8 cellular contexts compared by ENCODE assay signal in the genomic region with DNA sequence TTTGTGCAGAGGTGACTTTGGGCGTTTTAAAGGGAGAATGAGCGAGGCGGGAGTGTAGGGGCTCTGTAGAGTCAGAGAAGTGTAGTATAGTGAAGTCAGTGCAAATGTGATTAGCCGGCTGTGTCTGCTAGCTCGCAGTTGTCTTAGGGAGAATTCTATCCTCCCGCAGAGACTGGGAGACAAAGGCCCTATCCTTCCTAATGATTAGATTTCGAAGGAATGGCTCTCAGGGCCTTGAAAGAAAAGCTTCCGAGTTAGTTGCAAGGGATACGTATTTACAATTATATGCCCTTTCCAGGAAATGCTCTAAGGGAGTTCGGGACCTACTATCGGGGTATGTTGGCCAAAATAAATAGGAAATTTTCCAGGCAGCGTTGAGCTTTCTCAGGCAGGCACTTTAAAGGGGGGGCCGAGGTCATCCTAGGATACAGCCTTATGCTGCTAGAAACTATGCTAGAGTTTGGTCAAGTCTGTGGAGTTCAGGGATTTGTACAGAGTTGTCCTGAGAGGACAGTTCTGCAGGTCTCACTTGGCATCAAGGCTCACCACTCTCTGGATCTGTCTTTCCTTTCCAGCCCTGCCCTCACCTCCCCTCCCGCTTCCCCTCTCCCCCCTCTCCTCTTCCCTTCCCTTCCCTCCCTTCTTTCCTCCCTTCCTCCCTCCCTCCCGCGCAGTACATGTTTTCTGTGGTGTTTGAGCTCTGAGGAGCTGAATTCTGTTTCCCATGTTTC. TPM values are rescaled to one million over a fixed set of nuclear protein-coding genes. Genes with fewer than 3 reads are reported as not detected.
DNase-seq lines count a peak whose midpoint lies in the region; ATAC-seq and TF ChIP-seq lines count a peak whose summit lies in the region.

No MANE protein-coding gene starts in this region.

- H3K4me1 Mint-ChIP-seq in activated T-cell treated with anti-CD3 and anti-CD28 coated beads, Interleukin-2, amount 50 U/mL, for 72 hours (ENCODE audit: low read depth): peaks cover 58% of the 10 kb centered on the region

- peak overlapping the region; percentile 96 to 100 for H3K4me3 Mint-ChIP-seq in activated T-cell treated with anti-CD3 and anti-CD28 coated beads, Interleukin-2, amount 50 U/mL, for 72 hours

- peak overlapping the region; percentile 91 for H3K4me2 ChIP-seq in PC-9

- peaks cover 25% of the 10 kb centered on the region for H4K20me1 ChIP-seq in PC-9 (ENCODE audit: insufficient read depth)

- 2 to 5% methylated on average over 14 to 16 of the region's 16 CpGs for WGBS in ectodermal cell, 2 experiments

- BruUV-seq in PC-9 (replicated peaks; lab: Mats Ljungman, UMichigan): no TSS peak

- intact Hi-C loops in PC-9 (cut with micrococcal nuclease; ENCODE audit: unreplicated experiment): loop anchor here (2.0 kb wide), 1 partner anchor 44 kb away; no protein-coding TSS in a partner anchor

- POLR2A ChIA-PET in PC-9 (lab: Charles Lee; ENCODE audit: unreplicated experiment): interaction anchor here (0.6 to 1.2 kb wide), 3 partner anchors 21 to 942 kb away, joined by 3 to 4 read pairs (median 4); partner anchors contain the start of gene C7orf25

- H3K9me3 ChIP-seq in PC-9 (ENCODE audit: insufficient read depth, low read depth) (no peaks in the 10 kb centered on the region), ectodermal cell (ENCODE audit: control insufficient read depth, low read length) (no peaks in the 10 kb centered on the region), mucosa of rectum (ENCODE audit: control insufficient read depth in 2 of 2, low read length in 2 of 2) (no peaks in the 10 kb centered on the region)

- H3K27ac Mint-ChIP-seq in activated T-cell treated with anti-CD3 and anti-CD28 coated beads, Interleukin-2, amount 50 U/mL, for 72 hours: peak overlapping the region; percentile 97

- CTCF ChIA-PET in PC-9 (lab: Charles Lee): interaction anchor here (0.5 to 1.1 kb wide), 3 partner anchors 8 to 46 kb away, joined by 3 to 15 read pairs (median 3); no protein-coding TSS in a partner anchor

- H3K27me3 Mint-ChIP-seq in activated T-cell treated with anti-CD3 and anti-CD28 coated beads, Interleukin-2, amount 50 U/mL, for 72 hours (ENCODE audit: low read depth): no peaks in the 10 kb centered on the region

- DNase-seq in activated T-cell treated with anti-CD3 and anti-CD28 coated beads, Interleukin-2, amount 50 U/mL, for 72 hours: no peak
- no peak for DNase-seq in activated T-cell treated with anti-CD3 and anti-CD28 coated beads, Interleukin-2, amount 50 U/mL, for 1 hour
- DNase-seq in PC-9 (no peak), NCI-H1694 treated with DMSO at 0.1 percent for 48 hours (lab: John Stamatoyannopoulos, UW) (no peak), GM19240 (ENCODE audit: insufficient read length, low spot score) (no peak), mesenteric fat pad (ENCODE audit: low spot score) (no peak)

- H3K4me3 ChIP-seq in PC-9 (peak overlapping the region; percentile 81), ectodermal cell (ENCODE audit: insufficient read depth, low read depth, low read length) (peak overlapping the region; percentile 80), mucosa of rectum (ENCODE audit: low read length in 2 of 2) (peak overlapping the region; percentile 96 to 99)

- H3K36me3 ChIP-seq in PC-9 (ENCODE audit: low read depth) (peaks cover 17% of the 10 kb centered on the region), ectodermal cell (ENCODE audit: control insufficient read depth, insufficient read depth, low read length) (peaks cover 12% of the 10 kb centered on the region), mucosa of rectum (ENCODE audit: control insufficient read depth in 2 of 2, insufficient read depth in 2 of 2, low read length in 2 of 2) (peaks cover 22 to 25% of the 10 kb centered on the region in 2 donors)

- no peaks in the 10 kb centered on the region for H3K9me3 Mint-ChIP-seq in activated T-cell treated with anti-CD3 and anti-CD28 coated beads, Interleukin-2, amount 50 U/mL, for 72 hours

- H3F3A ChIP-seq in PC-9 (ENCODE audit: insufficient read depth, low read depth): no peaks in the 10 kb centered on the region

- H2AFZ ChIP-seq in PC-9: peak overlapping the region; percentile 98

- TF ChIP-seq CTCF in PC-9 (conservative IDR thresholded peaks at IDR 0.05): no peak

- H3K27ac ChIP-seq in PC-9 (peak overlapping the region; percentile 63), ectodermal cell (ENCODE audit: insufficient read depth, low read depth, low read length, poor library complexity, severe bottlenecking) (no peak overlapping the region), mucosa of rectum (ENCODE audit: low read depth in 2 of 2, low read length in 2 of 2) (peak overlapping the region in 1 of 2 donors; percentile 69)

- no peaks in the 10 kb centered on the region for H3K27me3 ChIP-seq in PC-9 (ENCODE audit: insufficient read depth, low read depth)
- no peaks in the 10 kb centered on the region for H3K27me3 ChIP-seq in ectodermal cell (ENCODE audit: control insufficient read depth, insufficient read depth, low read length, poor library complexity, severe bottlenecking)
- no peaks in the 10 kb centered on the region for H3K27me3 ChIP-seq in mucosa of rectum (ENCODE audit: control insufficient read depth in 2 of 2, insufficient read depth in 2 of 2, low read length in 2 of 2)

- peak overlapping the region; percentile 77 to 79 for H3K9ac ChIP-seq in mucosa of rectum (ENCODE audit: low read depth in 1 of 2, low read length in 2 of 2)

- ATAC-seq in activated T-cell treated with anti-CD3 and anti-CD28 coated beads, Interleukin-2, amount 50 U/mL, for 72 hours (replicated peaks in 1 of 2): peak in 1 of 2 donors; percentile 12

- peaks cover 72% of the 10 kb centered on the region for H3K79me2 ChIP-seq in PC-9 (ENCODE audit: low read depth)

- peaks cover 7 to 21% of the 10 kb centered on the region in 2 donors for H3K36me3 Mint-ChIP-seq in activated T-cell treated with anti-CD3 and anti-CD28 coated beads, Interleukin-2, amount 50 U/mL, for 72 hours (ENCODE audit: insufficient read depth in 2 of 2)

- H3K4me1 ChIP-seq in PC-9 (replicated peaks; ENCODE audit: insufficient read depth): peaks cover 30% of the 10 kb centered on the region
- H3K4me1 ChIP-seq in ectodermal cell (ENCODE audit: control insufficient read depth, insufficient read depth, low read length): peaks cover 10% of the 10 kb centered on the region
- H3K4me1 ChIP-seq in mucosa of rectum (ENCODE audit: control insufficient read depth in 2 of 2, insufficient read depth in 2 of 2, low read length in 2 of 2): peaks cover 19 to 23% of the 10 kb centered on the region in 2 donors

- no peaks in the 10 kb centered on the region for H3K9me2 ChIP-seq in PC-9 (ENCODE audit: insufficient read depth)

RNA-seq across cellular contexts. Expression of gene MRPL32, which starts 0.8 kb away (rescaled TPM):
- total RNA-seq in activated T-cell treated with anti-CD3 and anti-CD28 coated beads, Interleukin-2, amount 50 U/mL, for 72 hours: 10 to 100 TPM; 64.5 to 66.6 TPM
- total RNA-seq in PC-9 (2021): 45.5 and 50.6 TPM in 2 replicates
- polyA plus RNA-seq in ectodermal cell (2013, experiment 1 of 4): 62.1 TPM
- polyA plus RNA-seq in ectodermal cell (2013, experiment 2 of 4): 61.1 TPM
- 69.4 TPM for polyA plus RNA-seq in ectodermal cell (2013, experiment 3 of 4)
- 80.0 TPM for polyA plus RNA-seq in ectodermal cell (2013, experiment 4 of 4)
- 55.1 TPM for total RNA-seq in mesenteric fat pad

RNA-seq across cellular contexts. Expression of gene PSMA2, which starts 1.1 kb away (rescaled TPM):
- 100 to 1,000 TPM; 107 to 124 TPM for total RNA-seq in activated T-cell treated with anti-CD3 and anti-CD28 coated beads, Interleukin-2, amount 50 U/mL, for 72 hours
- total RNA-seq in PC-9 (2021) (120 and 175 TPM in 2 replicates), mesenteric fat pad (77.6 TPM)
- 215 TPM for polyA plus RNA-seq in ectodermal cell (2013, experiment 1 of 4)
- 230 TPM for polyA plus RNA-seq in ectodermal cell (2013, experiment 2 of 4)
- polyA plus RNA-seq in ectodermal cell (2013, experiment 3 of 4): 181 TPM
- polyA plus RNA-seq in ectodermal cell (2013, experiment 4 of 4): 195 TPM

RNA-seq across cellular contexts. Expression of gene C7orf25, which starts 21.2 kb away (rescaled TPM):
- total RNA-seq in activated T-cell treated with anti-CD3 and anti-CD28 coated beads, Interleukin-2, amount 50 U/mL, for 72 hours: 1 to 10 TPM; 3.5 to 5.1 TPM
- total RNA-seq in PC-9 (2021) (4.9 and 7.3 TPM in 2 replicates), mesenteric fat pad (5.9 TPM)
- 1.8 TPM for polyA plus RNA-seq in ectodermal cell (2013, experiment 1 of 4)
- 4.6 TPM for polyA plus RNA-seq in ectodermal cell (2013, experiment 2 of 4)
- polyA plus RNA-seq in ectodermal cell (2013, experiment 3 of 4): 3.3 TPM
- polyA plus RNA-seq in ectodermal cell (2013, experiment 4 of 4): 2.3 TPM
